8 cellular contexts compared by ENCODE assay signal in the genomic region with DNA sequence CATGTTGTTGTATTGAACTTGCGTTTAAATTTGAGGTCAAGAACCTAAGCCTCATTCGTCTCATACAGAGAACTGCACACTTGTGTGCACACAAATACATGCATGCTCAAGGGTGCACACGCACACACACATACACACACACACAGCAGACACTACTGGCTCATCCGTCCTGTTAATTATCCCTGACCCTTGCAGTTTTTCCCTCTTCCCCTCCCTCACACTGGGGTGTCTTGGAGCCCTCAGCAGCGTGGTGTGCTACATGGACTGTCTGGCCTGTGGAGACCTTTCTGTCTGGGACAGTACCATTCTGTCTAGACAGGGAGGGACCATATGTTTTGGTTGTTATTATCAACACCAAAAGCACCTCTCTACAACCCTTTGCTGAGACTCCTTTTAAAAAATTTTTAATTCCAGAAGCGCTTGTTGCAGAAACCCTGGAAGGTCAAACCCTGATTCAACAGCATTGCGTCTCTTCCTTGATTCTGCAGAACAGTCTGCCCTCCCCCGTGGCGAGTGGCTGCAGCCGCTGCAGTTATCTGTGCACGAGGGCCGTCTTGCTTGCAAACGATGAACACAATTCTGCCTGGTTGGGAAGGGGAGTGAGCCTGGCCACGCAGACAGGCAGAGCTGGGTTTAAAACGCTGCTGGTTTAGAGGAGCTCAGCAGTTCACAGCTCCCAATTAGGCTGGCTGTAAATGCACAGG.
DNase-seq lines count a peak whose midpoint lies in the region; ATAC-seq and TF ChIP-seq lines count a peak whose summit lies in the region.

No MANE protein-coding gene starts in this region.

- peak overlapping the region; percentile 50 for H3K4me3 Mint-ChIP-seq in progenitor cell of endocrine pancreas (ENCODE audit: low read depth)

- intact Hi-C loops in head of caudate nucleus (cut with DNase I): no loop called here

- H3K36me3 Mint-ChIP-seq in progenitor cell of endocrine pancreas (ENCODE audit: insufficient read depth): no peaks in the 10 kb centered on the region

- ATAC-seq in GM21717 (IDR thresholded peaks at IDR 0.05; ENCODE audit: unreplicated experiment) (no peak), HG02642 (IDR thresholded peaks at IDR 0.05; ENCODE audit: poor library complexity, unreplicated experiment) (no peak), esophagus mucosa (no peak)

- TF ChIP-seq CTCF in progenitor cell of endocrine pancreas (IDR thresholded peaks at IDR 0.05; ENCODE audit: unreplicated experiment): no peak

- H3K9me3 Mint-ChIP-seq in progenitor cell of endocrine pancreas (ENCODE audit: low read depth): no peaks in the 10 kb centered on the region

- peak; percentile 37 for DNase-seq in LHCN-M2 (ENCODE audit: low read depth)
- DNase-seq in RPMI7951 (ENCODE audit: low read depth): peak; percentile 21
- peak in 41 of 42 donors; percentile 17 to 74 (median 49) for DNase-seq in head of caudate nucleus
- peak; percentile 22 for DNase-seq in progenitor cell of endocrine pancreas (ENCODE audit: low spot score, unreplicated experiment)
- no peak for DNase-seq in occipital lobe (lab: John Stamatoyannopoulos, UW)

- H3K27me3 Mint-ChIP-seq in progenitor cell of endocrine pancreas: peaks cover 18% of the 10 kb centered on the region

- H3K27ac Mint-ChIP-seq in progenitor cell of endocrine pancreas: peak overlapping the region; percentile 9

- H3K4me1 Mint-ChIP-seq in progenitor cell of endocrine pancreas (ENCODE audit: low read depth): peaks cover 7% of the 10 kb centered on the region
